In the genomic region with DNA sequence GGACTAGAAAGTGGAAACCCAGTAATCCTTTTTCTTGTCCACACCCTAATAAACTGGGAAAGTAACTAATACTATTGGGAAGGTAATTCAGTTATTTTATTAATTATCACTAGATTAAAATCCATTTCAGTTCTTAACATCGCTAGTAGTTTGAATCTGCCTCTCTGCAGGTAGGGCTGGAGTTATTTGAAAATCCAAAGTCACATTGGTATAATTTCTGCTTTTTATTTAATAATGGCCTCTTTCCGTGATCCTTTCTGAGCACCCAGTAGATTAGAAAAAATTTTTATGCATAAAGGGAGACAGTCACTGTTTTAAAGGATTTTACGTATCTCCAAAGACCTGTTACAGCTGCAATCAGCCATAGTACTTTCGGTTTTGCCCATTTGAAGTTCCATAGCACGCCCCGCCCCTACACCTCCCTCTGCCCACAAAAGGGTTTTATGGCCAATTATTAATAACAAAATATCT, we compare ENCODE assay signal across 8 cellular contexts. TPM values are rescaled to one million over a fixed set of nuclear protein-coding genes. Genes with fewer than 3 reads are reported as not detected.
DNase-seq lines count a peak whose midpoint lies in the region; ATAC-seq and TF ChIP-seq lines count a peak whose summit lies in the region.

No MANE protein-coding gene starts in this region.

- H3K27me3 ChIP-seq in SJSA1 (replicated peaks) (no peaks in the 10 kb centered on the region), right cardiac atrium (ENCODE audit: control insufficient read depth, insufficient read depth) (no peaks in the 10 kb centered on the region)

- no peaks in the 10 kb centered on the region for H3K4me1 ChIP-seq in SJSA1 (replicated peaks)
- no peaks in the 10 kb centered on the region for H3K4me1 ChIP-seq in right cardiac atrium (ENCODE audit: control insufficient read depth, insufficient read depth, low read length)

- H3K9me3 ChIP-seq in SJSA1 (replicated peaks) (no peaks in the 10 kb centered on the region), right cardiac atrium (ENCODE audit: control insufficient read depth, low read length) (no peaks in the 10 kb centered on the region)

- DNase-seq in ELF-1 (ENCODE audit: low read depth, low spot score) (peak; percentile 23), HT1080 (ENCODE audit: low read depth) (peak; percentile 60), SJSA1 (ENCODE audit: low read depth in 1 of 2, low spot score in 2 of 2) (peak in 1 of 2 experiments; percentile 76), amniotic epithelial cell (ENCODE audit: low read depth) (peak; percentile 53), right cardiac atrium (peak; percentile 37 to 79 (median 67)), retinal pigment epithelial cell (ENCODE audit: low read depth) (no peak), NCI-H446 (lab: John Stamatoyannopoulos, UW) (no peak)

- TF ChIP-seq CTCF in retinal pigment epithelial cell (conservative IDR thresholded peaks at IDR 0.05; ENCODE audit: low read depth, low read length), result no peak

- intact Hi-C loops in right cardiac atrium (cut with DNase I), result no loop called here

- H3K36me3 ChIP-seq in SJSA1, result peaks cover 58% of the 10 kb centered on the region

- H3K4me3 ChIP-seq in SJSA1 (peak overlapping the region; percentile 55), right cardiac atrium (ENCODE audit: low read length) (peak overlapping the region; percentile 90), retinal pigment epithelial cell (ENCODE audit: low read length) (peak overlapping the region; percentile 98)

- peak overlapping the region; percentile 42 for H3K27ac ChIP-seq in SJSA1
- peak overlapping the region; percentile 81 for H3K27ac ChIP-seq in right cardiac atrium (ENCODE audit: low read length)

- WGBS in right cardiac atrium, result 5% methylated on average over 6 of the region's 6 CpGs

- ATAC-seq in GM21515 (IDR thresholded peaks at IDR 0.05; ENCODE audit: unreplicated experiment) (peak; percentile 54), right cardiac atrium (peak; percentile 71 to 75)

RNA-seq across cellular contexts. Expression of a gene that starts 0.6 kb away (rescaled TPM):
- 131 and 132 TPM in 2 replicates for total RNA-seq in HT1080 (2014; rRNA removed; shearing (Covaris generic))
- 106 and 132 TPM in 2 replicates for polyA plus RNA-seq in HT1080 (2015; cell fraction: cytosol; rRNA removed)
- polyA plus RNA-seq in HT1080 (2015; cell fraction: nucleus; rRNA removed), result 357 and 386 TPM in 2 replicates
- 324 and 423 TPM in 2 replicates for total RNA-seq in SJSA1 (2014; rRNA removed; shearing (Covaris generic))
- 10 to 100 TPM; 46.0 to 62.3 (median 55.3) TPM for total RNA-seq in right cardiac atrium
- 41.7 TPM for polyA plus RNA-seq in right cardiac atrium

RNA-seq across cellular contexts. Expression of a gene that starts 20.0 kb away (rescaled TPM):
- total RNA-seq in HT1080 (2014; rRNA removed; shearing (Covaris generic)), result 224 and 233 TPM in 2 replicates
- polyA plus RNA-seq in HT1080 (2015; cell fraction: cytosol; rRNA removed), result 281 and 288 TPM in 2 replicates
- 379 and 405 TPM in 2 replicates for polyA plus RNA-seq in HT1080 (2015; cell fraction: nucleus; rRNA removed)
- 361 and 422 TPM in 2 replicates for total RNA-seq in SJSA1 (2014; rRNA removed; shearing (Covaris generic))
- 100 to 1,000 TPM; 105 to 132 (median 117) TPM for total RNA-seq in right cardiac atrium
- polyA plus RNA-seq in right cardiac atrium, result 145 TPM

Comparison
In these comparisons a context has a peak if more than half of its experiments do, and no peak if none do; other contexts are left out.
1. DNase-seq: peak in ELF-1 (single experiment), HT1080 (single experiment), amniotic epithelial cell (single experiment) and right cardiac atrium (3 of 3); none in retinal pigment epithelial cell (single experiment) and NCI-H446 (0 of 2).
2. Peak in every context shown above with its lines, with median percentiles within 50 percentile points of each other: H3K4me3 ChIP-seq.